25 cellular contexts compared by ENCODE assay signal in genomic region chr14:72554994-72555608, GRCh38.
DNase-seq lines count a peak whose midpoint lies in the region; ATAC-seq and TF ChIP-seq lines count a peak whose summit lies in the region.
"Had no signal": no experiment of that assay in that cellular context is flagged by ENCODE, and none has a peak within 500 bp of the region (broad histone marks: within the 10 kb centered on the region; RNA-seq: fewer than 3 reads in every experiment).

No MANE protein-coding gene starts in this region.

- H3K27me3 ChIP-seq in NT2/D1 (ENCODE audit: insufficient read depth, insufficient read length) (no peaks in the 10 kb centered on the region), endodermal cell (ENCODE audit: control insufficient read depth, insufficient read depth, low read length, poor library complexity, severe bottlenecking) (peaks cover 12% of the 10 kb centered on the region), parathyroid adenoma (ENCODE audit: control insufficient read depth, insufficient read depth, low read length) (no peaks in the 10 kb centered on the region)
- H3K27me3 ChIP-seq: tibial nerve had no signal

- H3K9me3 ChIP-seq in NT2/D1 (ENCODE audit: insufficient read depth, low read length) = no peaks in the 10 kb centered on the region
- no peaks in the 10 kb centered on the region for H3K9me3 ChIP-seq in endodermal cell (ENCODE audit: control insufficient read depth, low read length)
- H3K9me3 ChIP-seq in parathyroid adenoma (ENCODE audit: control insufficient read depth, low read length) = no peaks in the 10 kb centered on the region
- H3K9me3 ChIP-seq: lower lobe of right lung, tibial nerve had no signal

- H3K36me3 ChIP-seq in NT2/D1 (ENCODE audit: insufficient read depth, insufficient read length, low read length) (no peaks in the 10 kb centered on the region), endodermal cell (ENCODE audit: control insufficient read depth, insufficient read depth, low read length) (no peaks in the 10 kb centered on the region), parathyroid adenoma (ENCODE audit: control insufficient read depth, insufficient read depth, low read length) (no peaks in the 10 kb centered on the region)
- H3K36me3 ChIP-seq: lower lobe of right lung, tibial nerve had no signal

- H3K27ac ChIP-seq in endodermal cell (ENCODE audit: low read depth, low read length) (no peak overlapping the region), parathyroid adenoma (no peak overlapping the region)
- H3K27ac ChIP-seq: lower lobe of right lung, tibial nerve had no signal

- H3K36me3 Mint-ChIP-seq in endodermal cell (ENCODE audit: low read depth) = no peaks in the 10 kb centered on the region
- H3K36me3 Mint-ChIP-seq: activated CD4-positive, alpha-beta memory T cell treated with anti-CD3 and anti-CD28 coated beads for 36 hours; brain had no signal

- H3K79me2 ChIP-seq in parathyroid adenoma = no peaks in the 10 kb centered on the region

- ATAC-seq in HG03469 (IDR thresholded peaks at IDR 0.05; ENCODE audit: unreplicated experiment) = no peak
- ATAC-seq: lower lobe of right lung, right cardiac atrium had no signal

- H3K4me3 Mint-ChIP-seq in endodermal cell = no peak overlapping the region
- H3K4me3 Mint-ChIP-seq: activated CD4-positive, alpha-beta memory T cell treated with anti-CD3 and anti-CD28 coated beads for 36 hours; B cell; brain; stimulated activated naive CD8-positive, alpha-beta T cell treated with anti-CD3 and anti-CD28 coated beads, Interleukin-15, Interleukin-2, amounts not matched to agents 100 ng/mL and 50 ng/mL, for 24 hours had no signal

- H3K9me3 Mint-ChIP-seq in endodermal cell = no peaks in the 10 kb centered on the region
- H3K9me3 Mint-ChIP-seq: activated CD4-positive, alpha-beta memory T cell treated with anti-CD3 and anti-CD28 coated beads for 36 hours; stimulated activated naive CD8-positive, alpha-beta T cell treated with anti-CD3 and anti-CD28 coated beads, Interleukin-15, Interleukin-2, amounts not matched to agents 100 ng/mL and 50 ng/mL, for 24 hours had no signal

- no peak overlapping the region for H3K27ac Mint-ChIP-seq in endodermal cell
- H3K27ac Mint-ChIP-seq: activated CD4-positive, alpha-beta memory T cell treated with anti-CD3 and anti-CD28 coated beads for 36 hours; B cell; stimulated activated naive CD8-positive, alpha-beta T cell treated with anti-CD3 and anti-CD28 coated beads, Interleukin-15, Interleukin-2, amounts not matched to agents 100 ng/mL and 50 ng/mL, for 24 hours had no signal

- DNase-seq in NCI-H1694 treated with DMSO at 0.1 percent for 48 hours (lab: John Stamatoyannopoulos, UW) (peak; percentile 33), NCI-H1694 (lab: John Stamatoyannopoulos, UW) (no peak), NT2/D1 (ENCODE audit: low read depth, low spot score) (no peak), endodermal cell (peak; percentile 54), COLO829 (ENCODE audit: low spot score) (no peak), T-helper 1 cell (no peak)
- DNase-seq: activated CD4-positive, alpha-beta memory T cell treated with anti-CD3 and anti-CD28 coated beads for 36 hours; activated CD4-positive, CD25-positive, alpha-beta regulatory T cell; activated effector memory CD4-positive, alpha-beta T cell treated with anti-CD3 and anti-CD28 coated beads, Interleukin-2, amount 50 U/mL, for 16 hours; activated T-cell treated with anti-CD3 and anti-CD28 coated beads for 4 hours; dermis blood vessel endothelial cell; lower lobe of right lung; NCI-H1105 treated with DMSO at 0.1 percent for 48 hours; NCI-H510A; right cardiac atrium; RPMI8226; stimulated activated CD4-positive, alpha-beta T cell treated with anti-CD3 and anti-CD28 coated beads, Interleukin-12 subunit alpha, Interleukin-12 subunit beta, amount 100 ng/mL, for 4 hours; stimulated activated CD4-positive, alpha-beta T cell treated with anti-CD3 and anti-CD28 coated beads, Interleukin-4, amount 100 ng/mL, for 4 hours; T1000 had no signal

- peaks cover 16% of the 10 kb centered on the region for H3K27me3 Mint-ChIP-seq in endodermal cell (ENCODE audit: insufficient read depth)
- H3K27me3 Mint-ChIP-seq: activated CD4-positive, alpha-beta memory T cell treated with anti-CD3 and anti-CD28 coated beads for 36 hours had no signal

- TF ChIP-seq CTCF in endodermal cell (conservative IDR thresholded peaks at IDR 0.05) = peak; percentile 27
- TF ChIP-seq CTCF in parathyroid adenoma (IDR thresholded peaks at IDR 0.05) = peak; percentile 29

- 92 to 100% methylated on average over 4 to 5 of the region's 5 CpGs for WGBS in endodermal cell (ENCODE audit: insufficient coverage in 1 of 2, insufficient read length in 1 of 2), 2 experiments

- H3K9ac ChIP-seq in NT2/D1 (ENCODE audit: insufficient read length, low read depth) = peak overlapping the region; percentile 8
- no peak overlapping the region for H3K9ac ChIP-seq in endodermal cell (ENCODE audit: extremely low read depth, low read length, poor library complexity, severe bottlenecking)
- H3K9ac ChIP-seq in parathyroid adenoma = no peak overlapping the region

- peaks cover 29% of the 10 kb centered on the region for H3K4me1 Mint-ChIP-seq in endodermal cell

- no peak overlapping the region for H2AFZ ChIP-seq in parathyroid adenoma

- H3K4me3 ChIP-seq in NT2/D1 (ENCODE audit: insufficient read length, low read depth) (no peak overlapping the region), endodermal cell (ENCODE audit: low read length) (no peak overlapping the region), parathyroid adenoma (ENCODE audit: low read depth, low read length) (no peak overlapping the region)
- H3K4me3 ChIP-seq: lower lobe of right lung, tibial nerve had no signal

- peaks cover 6% of the 10 kb centered on the region for H3K4me1 ChIP-seq in NT2/D1 (ENCODE audit: insufficient read depth, insufficient read length)
- H3K4me1 ChIP-seq in endodermal cell (ENCODE audit: control insufficient read depth, insufficient read depth, low read length) = no peaks in the 10 kb centered on the region
- H3K4me1 ChIP-seq in parathyroid adenoma = peaks cover 30% of the 10 kb centered on the region
- H3K4me1 ChIP-seq: lower lobe of right lung had no signal

- H3K4me2 ChIP-seq in parathyroid adenoma (ENCODE audit: low read length) = no peak overlapping the region

Comparison
In these comparisons a context has a peak if more than half of its experiments do, and no peak if none do; other contexts are left out.
1. DNase-seq: peak in NCI-H1694 treated with DMSO at 0.1 percent for 48 hours (single experiment) and endodermal cell (single experiment); none in NCI-H1694 (single experiment), NT2/D1 (single experiment), COLO829 (single experiment) and T-helper 1 cell (0 of 5).